30 cellular contexts compared by ENCODE assay signal in the genomic region with DNA sequence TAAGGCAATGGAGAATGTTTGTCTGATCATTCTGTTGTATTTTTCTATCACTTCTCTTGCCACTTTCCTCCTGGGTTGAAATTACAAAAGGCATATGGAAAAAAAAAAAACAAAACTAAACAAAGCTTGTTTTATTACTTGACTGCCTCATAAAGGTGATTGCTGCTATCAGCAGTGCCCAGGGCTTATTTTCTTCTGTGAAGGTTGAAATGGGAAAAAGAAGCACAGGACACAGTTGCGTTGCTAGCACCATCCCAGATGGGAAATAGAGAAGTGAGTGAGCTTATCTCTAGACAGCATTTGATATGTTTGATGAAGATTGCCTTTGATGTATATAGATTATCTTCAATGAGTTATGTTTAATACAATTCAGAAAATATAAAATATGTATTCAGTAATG.
"Had no signal": no experiment of that assay in that cellular context is flagged by ENCODE, and none has a peak within 500 bp of the region (broad histone marks: within the 10 kb centered on the region; RNA-seq: fewer than 3 reads in every experiment).

No MANE protein-coding gene starts in this region.

- H3K4me2 ChIP-seq: smooth muscle cell had no signal

- H2AFZ ChIP-seq: parathyroid adenoma had no signal

- H3K4me1 ChIP-seq: parathyroid adenoma, psoas muscle, right lobe of liver, sigmoid colon, spleen, suprapubic skin, testis, tibial artery, upper lobe of left lung, vagina had no signal

- H3K27ac ChIP-seq: neutrophil, parathyroid adenoma, psoas muscle, right lobe of liver, sigmoid colon, spleen, suprapubic skin, testis, tibial artery, upper lobe of left lung, vagina had no signal

- FAIRE-seq: urothelium cell line had no signal

- H3K79me2 ChIP-seq: parathyroid adenoma had no signal

- H3K9me3 ChIP-seq: neutrophil, psoas muscle, right lobe of liver, sigmoid colon, spleen, suprapubic skin, testis, tibial artery, upper lobe of left lung, vagina had no signal

- H3K4me3 ChIP-seq: psoas muscle, right lobe of liver, sigmoid colon, smooth muscle cell, spleen, suprapubic skin, testis, tibial artery, upper lobe of left lung, vagina had no signal

- ATAC-seq: naive thymus-derived CD8-positive, alpha-beta T cell; natural killer cell treated with Interleukin-12 subunit alpha and Interleukin-12 subunit beta and Interleukin-15 and Interleukin-18, amount 100 ng/mL, for 72 hours; psoas muscle; right cardiac atrium; right lobe of liver; stimulated activated memory B cell treated with anti-CD40 and anti-IgM and Interleukin-4, amounts not matched to agents 10 μg/mL and 1 μg/mL and 100 μg/mL, for 72 hours; stimulated activated naive CD8-positive, alpha-beta T cell treated with anti-CD3 and anti-CD28 coated beads, Interleukin-15, amount 100 ng/mL, for 72 hours; stimulated activated naive CD8-positive, alpha-beta T cell treated with anti-CD3 and anti-CD28 coated beads, Interleukin-15, Interleukin-2, amounts not matched to agents 100 U/mL and 50 U/mL, for 24 hours had no signal

- H3K36me3 ChIP-seq: neutrophil, right lobe of liver, sigmoid colon, spleen, suprapubic skin, tibial artery, upper lobe of left lung, vagina had no signal

- DNase-seq: naive thymus-derived CD8-positive, alpha-beta T cell; nephron progenitor cell; nucleus accumbens; posterior cingulate gyrus; psoas muscle; right cardiac atrium; right lobe of liver; sigmoid colon; spleen; stimulated activated CD4-positive, alpha-beta T cell treated with anti-CD3 and anti-CD28 coated beads, Interleukin-12 subunit alpha, Interleukin-12 subunit beta, amount 100 ng/mL, for 4 hours; stimulated activated CD4-positive, alpha-beta T cell treated with anti-CD3 and anti-CD28 coated beads, Interleukin-1b, Interleukin-23, amount 100 ng/mL, for 48 hours; stimulated activated CD4-positive, alpha-beta T cell treated with anti-CD3 and anti-CD28 coated beads, Interleukin-4, amount 100 ng/mL, for 1 hour; stimulated activated CD4-positive, alpha-beta T cell treated with anti-CD3 and anti-CD28 coated beads, Interleukin-4, amount 100 ng/mL, for 4 hours; stimulated activated CD8-positive, alpha-beta memory T cell treated with anti-CD3 and anti-CD28 coated beads, Interleukin-4, amount 100 ng/mL, for 48 hours; stimulated activated naive CD4-positive, alpha-beta T cell; stimulated activated naive CD8-positive, alpha-beta T cell treated with anti-CD3 and anti-CD28 coated beads, Interleukin-15, amount 100 ng/mL, for 72 hours; stimulated activated naive CD8-positive, alpha-beta T cell treated with anti-CD3 and anti-CD28 coated beads, Interleukin-15, Interleukin-2, amounts not matched to agents 100 U/mL and 50 U/mL, for 24 hours; substantia nigra; testis; tibial artery; trophoblast cell; upper lobe of left lung had no signal

- H3K27me3 ChIP-seq: neutrophil, sigmoid colon, spleen, suprapubic skin, testis, tibial artery, upper lobe of left lung, vagina had no signal
